Comparison of ENCODE assay signal across 8 cellular contexts in genomic region chr4:84583871-84584373, GRCh38. TPM values are rescaled to one million over a fixed set of nuclear protein-coding genes. Genes with fewer than 3 reads are reported as not detected.
DNase-seq lines count a peak whose midpoint lies in the region; ATAC-seq and TF ChIP-seq lines count a peak whose summit lies in the region.

No MANE protein-coding gene starts in this region.

- intact Hi-C loops in heart right ventricle (cut with DNase I) (loop anchor here in 3 of 10 donors (5.0 to 10.0 kb wide), 3 partner anchors 88 to 381 kb away; partner anchors contain the start of gene WDFY3 (in 1 of the 3)), left ventricle myocardium superior (cut with micrococcal nuclease) (loop anchor here (10.0 kb wide), 1 partner anchor 101 kb away; no protein-coding TSS in a partner anchor), stomach (cut with DNase I; ENCODE audit: low total_unique reads) (no loop called here)
- intact Hi-C loops in activated CD4-positive, alpha-beta memory T cell treated with anti-CD3 and anti-CD28 coated beads for 36 hours (cut with micrococcal nuclease), result loop anchor here (2.0 to 5.0 kb wide), 4 partner anchors 87 to 387 kb away; partner anchors contain the start of gene NKX6-1

- peaks cover 0 to 73% (median 29%) of the 10 kb centered on the region in 7 donors for H3K27me3 ChIP-seq in heart right ventricle
- H3K27me3 ChIP-seq in iPS DF 6.9 (ENCODE audit: control insufficient read depth, insufficient read depth, low read length), result no peaks in the 10 kb centered on the region; the same call in 1 of the 2 replicates
- H3K27me3 ChIP-seq in stomach, result peaks cover 0 to 28% (median 13%) of the 10 kb centered on the region in 3 donors

- CTCF ChIA-PET in activated CD4-positive, alpha-beta memory T cell treated with anti-CD3 and anti-CD28 coated beads for 36 hours (lab: Charles Lee), result interaction anchor here (0.9 kb wide), 1 partner anchor 13 kb away, joined by 3 read pairs; no protein-coding TSS in a partner anchor

- H3K4me1 Mint-ChIP-seq in activated CD4-positive, alpha-beta memory T cell treated with anti-CD3 and anti-CD28 coated beads for 36 hours (ENCODE audit: low read depth), result peaks cover 17% of the 10 kb centered on the region

- H3K36me3 ChIP-seq in heart right ventricle (no peaks in the 10 kb centered on the region), iPS DF 6.9 (ENCODE audit: control insufficient read depth, insufficient read depth, low read length) (no peaks in the 10 kb centered on the region), stomach (no peaks in the 10 kb centered on the region)

- TF ChIP-seq EP300 in stomach (IDR thresholded peaks at IDR 0.05), result no peak

- H3K27me3 Mint-ChIP-seq in activated CD4-positive, alpha-beta memory T cell treated with anti-CD3 and anti-CD28 coated beads for 36 hours, result peaks cover 40% of the 10 kb centered on the region

- POLR2A ChIA-PET in activated CD4-positive, alpha-beta memory T cell treated with anti-CD3 and anti-CD28 coated beads for 36 hours (lab: Charles Lee), result no interaction called here

- no peaks in the 10 kb centered on the region for H3K36me3 Mint-ChIP-seq in activated CD4-positive, alpha-beta memory T cell treated with anti-CD3 and anti-CD28 coated beads for 36 hours

- TF ChIP-seq POLR2A in stomach (IDR thresholded peaks at IDR 0.05), result no peak

- H3K27ac Mint-ChIP-seq in activated CD4-positive, alpha-beta memory T cell treated with anti-CD3 and anti-CD28 coated beads for 36 hours, result no peak overlapping the region

- no peak for ATAC-seq in heart right ventricle
- ATAC-seq in left ventricle myocardium superior, result no peak
- no peak for ATAC-seq in HG03097 (IDR thresholded peaks at IDR 0.05; ENCODE audit: low FRiP score, unreplicated experiment)
- ATAC-seq in activated CD4-positive, CD25-positive, alpha-beta regulatory T cell treated with anti-CD3 and anti-CD28 coated beads, Interleukin-2, amount 50 U/mL, for 24 hours, result no peak

- H3K4me3 ChIP-seq in heart right ventricle, result peak overlapping the region in 9 of 10 donors; percentile 68 to 95 (median 77)
- H3K4me3 ChIP-seq in iPS DF 6.9 (ENCODE audit: low read length), result peak overlapping the region; percentile 84; the same call in 1 of the 2 replicates
- peak overlapping the region; percentile 59 to 93 (median 82) for H3K4me3 ChIP-seq in stomach

- H3K27ac ChIP-seq in heart right ventricle, result peak overlapping the region in 2 of 10 donors; percentile 16 to 78
- no peak overlapping the region for H3K27ac ChIP-seq in iPS DF 6.9 (ENCODE audit: low read length)
- H3K27ac ChIP-seq in stomach, result peak overlapping the region; percentile 79 to 97 (median 90)

- no peak for TF ChIP-seq CTCF in heart right ventricle (IDR thresholded peaks at IDR 0.05)
- TF ChIP-seq CTCF in stomach (IDR thresholded peaks at IDR 0.05), result no peak

- peak overlapping the region; percentile 75 for H3K4me3 Mint-ChIP-seq in activated CD4-positive, alpha-beta memory T cell treated with anti-CD3 and anti-CD28 coated beads for 36 hours

- peaks cover 6% of the 10 kb centered on the region for H3K9me3 Mint-ChIP-seq in activated CD4-positive, alpha-beta memory T cell treated with anti-CD3 and anti-CD28 coated beads for 36 hours

- peaks cover 0 to 19% (median 14%) of the 10 kb centered on the region in 9 donors for H3K4me1 ChIP-seq in heart right ventricle
- peaks cover 3% of the 10 kb centered on the region; the same call in 1 of the 2 replicates for H3K4me1 ChIP-seq in iPS DF 6.9 (ENCODE audit: control insufficient read depth, insufficient read depth, low read length)
- peaks cover 4 to 36% (median 22%) of the 10 kb centered on the region in 4 donors for H3K4me1 ChIP-seq in stomach

- peaks cover 0 to 12% (median 0%) of the 10 kb centered on the region in 11 donors for H3K9me3 ChIP-seq in heart right ventricle
- no peaks in the 10 kb centered on the region for H3K9me3 ChIP-seq in iPS DF 6.9 (ENCODE audit: control insufficient read depth, insufficient read depth, low read length)
- peaks cover 0 to 7% (median 3%) of the 10 kb centered on the region in 4 donors for H3K9me3 ChIP-seq in stomach

- WGBS in heart right ventricle, 2 donors, result 9 to 15% methylated on average over 15 of the region's 15 CpGs
- no CpG with 5 or more reads among the region's 15 CpGs for WGBS in iPS DF 6.9 (ENCODE audit: insufficient coverage, insufficient read length)
- WGBS in stomach, 5 donors, result 5 to 16% (median 10%) methylated on average over 15 of the region's 15 CpGs

- DNase-seq in heart right ventricle, result no peak
- DNase-seq in left ventricle myocardium superior, result no peak
- no peak for DNase-seq in activated CD4-positive, alpha-beta memory T cell treated with anti-CD3 and anti-CD28 coated beads for 36 hours
- no peak for DNase-seq in iPS DF 6.9 (ENCODE audit: low read depth, low spot score)
- no peak for DNase-seq in stomach
- DNase-seq in SHP77 treated with DMSO at 0.1 percent for 48 hours (lab: John Stamatoyannopoulos, UW), result no peak

RNA-seq across cellular contexts. Expression of gene CDS1, which starts 1.0 kb away (rescaled TPM):
- total RNA-seq in heart right ventricle, result 1 to 10 TPM in 1 of 10 donors, under 1 TPM in 9; 0.28 to 1.2 (median 0.49) TPM
- under 1 TPM; 0.45 to 0.66 TPM for polyA plus RNA-seq in heart right ventricle
- 0.55 TPM for total RNA-seq in left ventricle myocardium superior
- total RNA-seq in activated CD4-positive, alpha-beta memory T cell treated with anti-CD3 and anti-CD28 coated beads for 36 hours, result under 1 TPM; 0.17 to 0.24 TPM
- total RNA-seq in stomach, result 10 to 100 TPM in 3 of 5 donors, 1 to 10 TPM in 2; 4.1 to 62.6 (median 14.7) TPM
- polyA plus RNA-seq in stomach, result 1 to 10 TPM; 3.2 to 5.7 (median 3.4) TPM
